In genomic region chr15:55526559-55527036, GRCh38 we compare ENCODE assay signal across 8 cellular contexts. TPM values are rescaled to one million over a fixed set of nuclear protein-coding genes. Genes with fewer than 3 reads are reported as not detected.
DNase-seq lines count a peak whose midpoint lies in the region; ATAC-seq and TF ChIP-seq lines count a peak whose summit lies in the region.

No MANE protein-coding gene starts in this region.

- no peaks in the 10 kb centered on the region for H3K36me3 Mint-ChIP-seq in activated T-cell treated with anti-CD3 and anti-CD28 coated beads, Interleukin-2, amount 50 U/mL, for 24 hours (ENCODE audit: low read depth)
- H3K36me3 Mint-ChIP-seq in progenitor cell of endocrine pancreas (ENCODE audit: insufficient read depth) = no peaks in the 10 kb centered on the region

- peak; percentile 83 for ATAC-seq in GM21390 (IDR thresholded peaks at IDR 0.05; ENCODE audit: unreplicated experiment)

- peak; percentile 35 for DNase-seq in activated T-cell treated with anti-CD3 and anti-CD28 coated beads, Interleukin-2, amount 50 U/mL, for 24 hours
- DNase-seq in activated T-cell treated with anti-CD3 and anti-CD28 coated beads for 4 hours (no peak), HuH-7 (ENCODE audit: low spot score) (peak; percentile 39), SKM-1 (lab: John Stamatoyannopoulos, UW; ENCODE audit: unreplicated experiment) (peak; percentile 60), fibroblast of gingiva (ENCODE audit: low read depth) (peak; percentile 62), progenitor cell of endocrine pancreas (ENCODE audit: low spot score, unreplicated experiment) (no peak)
- DNase-seq in effector CD8-positive, alpha-beta T cell (lab: John Stamatoyannopoulos, UW) = no peak

- H3K4me3 Mint-ChIP-seq in activated T-cell treated with anti-CD3 and anti-CD28 coated beads, Interleukin-2, amount 50 U/mL, for 24 hours = no peak overlapping the region
- H3K4me3 Mint-ChIP-seq in progenitor cell of endocrine pancreas (ENCODE audit: low read depth) = no peak overlapping the region

- H3K4me1 Mint-ChIP-seq in activated T-cell treated with anti-CD3 and anti-CD28 coated beads, Interleukin-2, amount 50 U/mL, for 24 hours (ENCODE audit: low read depth) = no peaks in the 10 kb centered on the region
- no peaks in the 10 kb centered on the region for H3K4me1 Mint-ChIP-seq in progenitor cell of endocrine pancreas (ENCODE audit: low read depth)

- no peak overlapping the region for H3K27ac Mint-ChIP-seq in activated T-cell treated with anti-CD3 and anti-CD28 coated beads, Interleukin-2, amount 50 U/mL, for 24 hours
- no peak overlapping the region for H3K27ac Mint-ChIP-seq in progenitor cell of endocrine pancreas

- peaks cover 2% of the 10 kb centered on the region for H3K9me3 Mint-ChIP-seq in activated T-cell treated with anti-CD3 and anti-CD28 coated beads, Interleukin-2, amount 50 U/mL, for 24 hours
- peaks cover 13% of the 10 kb centered on the region for H3K9me3 Mint-ChIP-seq in progenitor cell of endocrine pancreas (ENCODE audit: low read depth)

- H3K27me3 Mint-ChIP-seq in activated T-cell treated with anti-CD3 and anti-CD28 coated beads, Interleukin-2, amount 50 U/mL, for 24 hours = peaks cover 43% of the 10 kb centered on the region
- H3K27me3 Mint-ChIP-seq in progenitor cell of endocrine pancreas = peaks cover 8% of the 10 kb centered on the region

- peak; percentile 59 for TF ChIP-seq CTCF in progenitor cell of endocrine pancreas (IDR thresholded peaks at IDR 0.05; ENCODE audit: unreplicated experiment)

RNA-seq across cellular contexts. Expression of gene DNAAF4, which starts 18.6 kb away (rescaled TPM):
- 9.3 and 10.6 TPM in 2 replicates for total RNA-seq in progenitor cell of endocrine pancreas

Comparison
In these comparisons a context has a peak if more than half of its experiments do, and no peak if none do; other contexts are left out.
1. DNase-seq: peak in activated T-cell treated with anti-CD3 and anti-CD28 coated beads, Interleukin-2, amount 50 U/mL, for 24 hours (single experiment), HuH-7 (single experiment), SKM-1 (single experiment) and fibroblast of gingiva (single experiment); none in activated T-cell treated with anti-CD3 and anti-CD28 coated beads for 4 hours (single experiment), progenitor cell of endocrine pancreas (single experiment) and effector CD8-positive, alpha-beta T cell (single experiment).